In genomic region chr21:41403966-41404365, GRCh38 we compare ENCODE assay signal across 25 cellular contexts. TPM values are rescaled to one million over a fixed set of nuclear protein-coding genes. Genes with fewer than 3 reads are reported as not detected.
DNase-seq lines count a peak whose midpoint lies in the region; ATAC-seq, FAIRE-seq and TF ChIP-seq lines count a peak whose summit lies in the region.
"Had no signal": no experiment of that assay in that cellular context is flagged by ENCODE, and none has a peak within 500 bp of the region (broad histone marks: within the 10 kb centered on the region; RNA-seq: fewer than 3 reads in every experiment).

No MANE protein-coding gene starts in this region.

- no peak for FAIRE-seq in HepG2 (lab: Jason Lieb, UNC)
- FAIRE-seq: A204.1, GM12891, GM18507 had no signal

- no peak overlapping the region for H3K9ac ChIP-seq in HepG2 (ENCODE audit: insufficient read depth, low read depth, low read length)
- H3K9ac ChIP-seq: BLaER1 had no signal

- TF ChIP-seq CTCF in coronary artery (IDR thresholded peaks at IDR 0.05), result no peak
- TF ChIP-seq CTCF in nephron progenitor cell (IDR thresholded peaks at IDR 0.05), result no peak
- TF ChIP-seq CTCF in HepG2 (CRISPR knock-in tag; IDR thresholded peaks at IDR 0.05), result no peak

- intact Hi-C loops in HepG2 (cut with micrococcal nuclease; ENCODE audit: unreplicated experiment), result no loop called here

- no peak overlapping the region for H3K27ac Mint-ChIP-seq in activated CD8-positive, alpha-beta memory T cell treated with anti-CD3 and anti-CD28 coated beads, Interleukin-2, amount 10 ng/mL, durations not matched to agents 7 days and 5 days
- H3K27ac Mint-ChIP-seq in nephron progenitor cell, result peak overlapping the region; percentile 92
- H3K27ac Mint-ChIP-seq in stimulated activated effector memory CD8-positive, alpha-beta T cell treated with anti-CD3 and anti-CD28 coated beads, Interleukin-12 subunit alpha, Interleukin-12 subunit beta, amount 100 ng/mL, for 72 hours, result peak overlapping the region; percentile 60
- H3K27ac Mint-ChIP-seq: B cell; CD4-positive, alpha-beta T cell; GM23338 had no signal

- no peaks in the 10 kb centered on the region for H3K79me2 ChIP-seq in HepG2 (ENCODE audit: insufficient read depth, low read length)

- TF ChIP-seq EP300 in HepG2 (IDR thresholded peaks at IDR 0.05; ENCODE audit: low read depth in 2 of 2, low read length in 2 of 2) (no peak), HepG2 (CRISPR knock-in tag; IDR thresholded peaks at IDR 0.05; ENCODE audit: borderline replicate concordance) (no peak)

- no peak for ATAC-seq in activated CD8-positive, alpha-beta memory T cell treated with anti-CD3 and anti-CD28 coated beads, Interleukin-2, amount 10 ng/mL, durations not matched to agents 7 days and 5 days
- ATAC-seq in stimulated activated effector memory CD8-positive, alpha-beta T cell treated with anti-CD3 and anti-CD28 coated beads, Interleukin-12 subunit alpha, Interleukin-12 subunit beta, amount 100 ng/mL, for 72 hours, result no peak
- no peak for ATAC-seq in HepG2
- no peak for ATAC-seq in activated CD4-positive, CD25-positive, alpha-beta regulatory T cell treated with anti-CD3 and anti-CD28 coated beads, Interleukin-2, amount 50 U/mL, for 24 hours
- ATAC-seq: GM23338 had no signal

- no peak overlapping the region for H3K27ac ChIP-seq in coronary artery
- no peak overlapping the region for H3K27ac ChIP-seq in HepG2 (ENCODE audit: extremely low read length, insufficient read depth, low read length)
- H3K27ac ChIP-seq: 22Rv1, BLaER1 had no signal

- no peaks in the 10 kb centered on the region for H3K4me1 Mint-ChIP-seq in activated CD8-positive, alpha-beta memory T cell treated with anti-CD3 and anti-CD28 coated beads, Interleukin-2, amount 10 ng/mL, durations not matched to agents 7 days and 5 days
- peaks cover 28% of the 10 kb centered on the region for H3K4me1 Mint-ChIP-seq in nephron progenitor cell
- no peaks in the 10 kb centered on the region for H3K4me1 Mint-ChIP-seq in stimulated activated effector memory CD8-positive, alpha-beta T cell treated with anti-CD3 and anti-CD28 coated beads, Interleukin-12 subunit alpha, Interleukin-12 subunit beta, amount 100 ng/mL, for 72 hours
- H3K4me1 Mint-ChIP-seq: B cell; CD8-positive, alpha-beta memory T cell; GM23338 had no signal

- H3K4me2 ChIP-seq in HepG2 (ENCODE audit: low read depth, low read length), result no peak overlapping the region
- H3K4me2 ChIP-seq: BLaER1, GM23338 had no signal

- CTCF ChIA-PET in activated CD8-positive, alpha-beta memory T cell treated with anti-CD3 and anti-CD28 coated beads, Interleukin-2, amount 10 ng/mL, durations not matched to agents 7 days and 5 days (lab: Charles Lee), result interaction anchor here (0.6 kb wide), 1 partner anchor 208 kb away, joined by 3 read pairs; no protein-coding TSS in a partner anchor
- CTCF ChIA-PET in HepG2 (lab: Yijun Ruan, JAX; ENCODE audit: low intra/inter-chr PET ratio, low total read pairs), result no interaction called here

- peaks cover 5 to 23% of the 10 kb centered on the region in 2 experiments; a peak in 3 of 5 replicates for H3K36me3 ChIP-seq in HepG2 (replicated peaks in 1 of 2; ENCODE audit: control insufficient read depth in 1 of 2, insufficient read depth in 2 of 2, low read length in 2 of 2)

- no peak for TF ChIP-seq RAD21 in HepG2 (CRISPR knock-in tag; IDR thresholded peaks at IDR 0.05)

- H3K4me3 ChIP-seq in coronary artery (no peak overlapping the region), HepG2 (replicated peaks in 1 of 3; ENCODE audit: insufficient read depth in 1 of 3, low read depth in 2 of 3, low read length in 3 of 3) (no peak overlapping the region)
- H3K4me3 ChIP-seq: BLaER1, GM23338 had no signal

- no TSS peak for BruUV-seq in HepG2 (replicated peaks; lab: Mats Ljungman, UMichigan)

- H3K4me3 Mint-ChIP-seq in activated CD8-positive, alpha-beta memory T cell treated with anti-CD3 and anti-CD28 coated beads, Interleukin-2, amount 10 ng/mL, durations not matched to agents 7 days and 5 days, result no peak overlapping the region
- H3K4me3 Mint-ChIP-seq in nephron progenitor cell, result no peak overlapping the region
- H3K4me3 Mint-ChIP-seq in stimulated activated effector memory CD8-positive, alpha-beta T cell treated with anti-CD3 and anti-CD28 coated beads, Interleukin-12 subunit alpha, Interleukin-12 subunit beta, amount 100 ng/mL, for 72 hours, result no peak overlapping the region
- H3K4me3 Mint-ChIP-seq: B cell; CD14-positive monocyte; CD4-positive, alpha-beta T cell; CD8-positive, alpha-beta memory T cell; GM23338 had no signal

- TF ChIP-seq POLR2A in HepG2 (IDR thresholded peaks at IDR 0.05; ENCODE audit: insufficient read depth in 1 of 2, low read depth in 2 of 2, low read length in 2 of 2), result no peak

- no peaks in the 10 kb centered on the region for H4K20me1 ChIP-seq in HepG2 (ENCODE audit: insufficient read depth, low read length)
- H4K20me1 ChIP-seq: BLaER1 had no signal

- H3K4me1 ChIP-seq in HepG2 (ENCODE audit: insufficient read depth, low read length), result no peaks in the 10 kb centered on the region
- H3K4me1 ChIP-seq: BLaER1 had no signal

- H3K9me3 Mint-ChIP-seq in activated CD8-positive, alpha-beta memory T cell treated with anti-CD3 and anti-CD28 coated beads, Interleukin-2, amount 10 ng/mL, durations not matched to agents 7 days and 5 days (ENCODE audit: low read depth), result no peaks in the 10 kb centered on the region
- H3K9me3 Mint-ChIP-seq in nephron progenitor cell, result peaks cover 4% of the 10 kb centered on the region
- no peaks in the 10 kb centered on the region for H3K9me3 Mint-ChIP-seq in stimulated activated effector memory CD8-positive, alpha-beta T cell treated with anti-CD3 and anti-CD28 coated beads, Interleukin-12 subunit alpha, Interleukin-12 subunit beta, amount 100 ng/mL, for 72 hours
- H3K9me3 Mint-ChIP-seq: CD4-positive, alpha-beta T cell; CD8-positive, alpha-beta memory T cell; GM23338 had no signal

- WGBS in HepG2 (ENCODE audit: low lambda C conversion rate), result 96% methylated on average over 4 of the region's 10 CpGs

- H3K27me3 Mint-ChIP-seq in activated CD8-positive, alpha-beta memory T cell treated with anti-CD3 and anti-CD28 coated beads, Interleukin-2, amount 10 ng/mL, durations not matched to agents 7 days and 5 days, result no peaks in the 10 kb centered on the region
- H3K27me3 Mint-ChIP-seq in nephron progenitor cell (ENCODE audit: low read depth, poor library complexity), result peaks cover 21% of the 10 kb centered on the region
- H3K27me3 Mint-ChIP-seq: B cell; CD4-positive, alpha-beta T cell; CD8-positive, alpha-beta memory T cell had no signal

- POLR2A ChIA-PET in HepG2 (lab: Yijun Ruan, JAX), result no interaction called here

- no peaks in the 10 kb centered on the region for H3K27me3 ChIP-seq in HepG2 (ENCODE audit: control insufficient read depth in 1 of 2, insufficient read depth in 2 of 2, low read length in 2 of 2)
- H3K27me3 ChIP-seq: BLaER1 had no signal

- DNase-seq in activated CD8-positive, alpha-beta memory T cell treated with anti-CD3 and anti-CD28 coated beads for 24 hours, result peak; percentile 26
- DNase-seq in activated CD8-positive, alpha-beta memory T cell treated with anti-CD3 and anti-CD28 coated beads, Interleukin-2, amount 10 ng/mL, durations not matched to agents 7 days and 5 days, result no peak
- DNase-seq in coronary artery (ENCODE audit: low spot score) (peak; percentile 36), nephron progenitor cell (peak; percentile 14), C1 segment of cervical spinal cord (lab: John Stamatoyannopoulos, UW) (no peak), HepG2 (ENCODE audit: low spot score) (no peak)
- no peak for DNase-seq in stimulated activated effector memory CD8-positive, alpha-beta T cell treated with anti-CD3 and anti-CD28 coated beads, Interleukin-12 subunit alpha, Interleukin-12 subunit beta, amount 100 ng/mL, for 72 hours (ENCODE audit: low spot score in 2 of 2)
- DNase-seq: Calu3; CD4-positive, alpha-beta T cell; CD8-positive, alpha-beta memory T cell; COR-L47; DMS53; DMS79 treated with DMSO at 0.1 percent for 48 hours; GF-D8; HCEC 1CT had no signal

- peaks cover 78% of the 10 kb centered on the region for H3K36me3 Mint-ChIP-seq in activated CD8-positive, alpha-beta memory T cell treated with anti-CD3 and anti-CD28 coated beads, Interleukin-2, amount 10 ng/mL, durations not matched to agents 7 days and 5 days
- no peaks in the 10 kb centered on the region for H3K36me3 Mint-ChIP-seq in nephron progenitor cell (ENCODE audit: low read depth)
- H3K36me3 Mint-ChIP-seq in stimulated activated effector memory CD8-positive, alpha-beta T cell treated with anti-CD3 and anti-CD28 coated beads, Interleukin-12 subunit alpha, Interleukin-12 subunit beta, amount 100 ng/mL, for 72 hours, result peaks cover 46% of the 10 kb centered on the region

- H2AFZ ChIP-seq in HepG2 (ENCODE audit: low read length), result no peak overlapping the region
- H2AFZ ChIP-seq: GM23338 had no signal

- no peaks in the 10 kb centered on the region for H3K9me3 ChIP-seq in HepG2 (ENCODE audit: low read length)
- H3K9me3 ChIP-seq: BLaER1 had no signal

- in situ Hi-C loops in HepG2 (cut with HindIII; ENCODE audit: extremely low pct_ligation_motif_present, low pct_unique_long_range_greater_than_20kb), result no loop called here

RNA-seq across cellular contexts. Expression of gene MX1, which starts 22.1 kb away (rescaled TPM):
- total RNA-seq in activated CD8-positive, alpha-beta memory T cell treated with anti-CD3 and anti-CD28 coated beads, Interleukin-2, amount 10 ng/mL, durations not matched to agents 7 days and 5 days, result 100 to 1,000 TPM; 544 to 967 TPM
- total RNA-seq in HepG2 (2016; rRNA removed; fragmentation: Illumina TruSeq; extraction: Trizol), result 5.8 and 6.5 TPM in 2 replicates
- total RNA-seq in HepG2 (2016; cell fraction: cytosol; rRNA removed; fragmentation: Illumina TruSeq; extraction: Trizol; ENCODE audit: low read depth), result 0.91 and 1.5 TPM in 2 replicates
- 4.7 and 6.3 TPM in 2 replicates for total RNA-seq in HepG2 (2016; cell fraction: insoluble cytoplasmic fraction; rRNA removed; fragmentation: Illumina TruSeq; extraction: Trizol)
- 2.0 and 2.5 TPM in 2 replicates for total RNA-seq in HepG2 (2016; cell fraction: membrane; rRNA removed; fragmentation: Illumina TruSeq; extraction: Trizol)
- 5.1 and 6.0 TPM in 2 replicates for total RNA-seq in HepG2 (2016; cell fraction: nucleus; rRNA removed; fragmentation: Illumina TruSeq; extraction: Trizol)
- polyA plus RNA-seq in HepG2 (2011; rRNA removed), result 2.6 and 4.1 TPM in 2 replicates
- polyA plus RNA-seq in HepG2 (2011; cell fraction: cytosol; rRNA removed), result 1.9 and 3.3 TPM in 2 replicates
- polyA plus RNA-seq in HepG2 (2011; cell fraction: nucleus; rRNA removed), result 10.6 and 13.3 TPM in 2 replicates
- 3.1 and 3.2 TPM in 2 replicates for polyA plus RNA-seq in HepG2 (2012)
- 0.67 and 0.69 TPM in 2 replicates for polyA plus RNA-seq in HepG2 (2016; cell fraction: cytosol; fragmentation: Illumina TruSeq; extraction: Trizol; ENCODE audit: low read depth)
- 4.3 and 4.6 TPM in 2 replicates for polyA plus RNA-seq in HepG2 (2016; cell fraction: insoluble cytoplasmic fraction; fragmentation: Illumina TruSeq; extraction: Trizol; ENCODE audit: low read depth)
- 1.1 and 1.5 TPM in 2 replicates for polyA plus RNA-seq in HepG2 (2016; cell fraction: membrane; fragmentation: Illumina TruSeq; extraction: Trizol; ENCODE audit: low read depth)
- 6.6 and 7.4 TPM in 2 replicates for polyA plus RNA-seq in HepG2 (2016; cell fraction: nucleus; fragmentation: Illumina TruSeq; extraction: Trizol; ENCODE audit: insufficient read depth, low read depth)
- polyA minus RNA-seq in HepG2 (2011; rRNA and poly(A)+ RNA removed; ENCODE audit: low replicate concordance), result 6.7 and 7.0 TPM in 2 replicates
- polyA minus RNA-seq in HepG2 (2011; cell fraction: cytosol; rRNA and poly(A)+ RNA removed), result 2.9 and 4.3 TPM in 2 replicates
- 8.6 and 13.1 TPM in 2 replicates for polyA minus RNA-seq in HepG2 (2011; cell fraction: nucleus; rRNA and poly(A)+ RNA removed)
- total RNA-seq: G401 had no signal

RNA-seq across cellular contexts. Expression of gene MX2, which starts 42.1 kb away (rescaled TPM):
- 100 to 1,000 TPM in 1 of 2 experiments, 10 to 100 TPM in 1; 65.1 to 158 TPM for total RNA-seq in activated CD8-positive, alpha-beta memory T cell treated with anti-CD3 and anti-CD28 coated beads, Interleukin-2, amount 10 ng/mL, durations not matched to agents 7 days and 5 days
- total RNA-seq in HepG2 (2016; rRNA removed; fragmentation: Illumina TruSeq; extraction: Trizol), result 35.7 and 46.9 TPM in 2 replicates
- total RNA-seq in HepG2 (2016; cell fraction: cytosol; rRNA removed; fragmentation: Illumina TruSeq; extraction: Trizol; ENCODE audit: low read depth), result 13.1 and 13.9 TPM in 2 replicates
- 36.0 and 40.4 TPM in 2 replicates for total RNA-seq in HepG2 (2016; cell fraction: insoluble cytoplasmic fraction; rRNA removed; fragmentation: Illumina TruSeq; extraction: Trizol)
- 49.7 and 53.9 TPM in 2 replicates for total RNA-seq in HepG2 (2016; cell fraction: membrane; rRNA removed; fragmentation: Illumina TruSeq; extraction: Trizol)
- 22.1 and 28.5 TPM in 2 replicates for total RNA-seq in HepG2 (2016; cell fraction: nucleus; rRNA removed; fragmentation: Illumina TruSeq; extraction: Trizol)
- polyA plus RNA-seq in HepG2 (2011; rRNA removed), result 24.0 and 26.3 TPM in 2 replicates
- polyA plus RNA-seq in HepG2 (2011; cell fraction: cytosol; rRNA removed), result 19.7 and 23.1 TPM in 2 replicates
- 20.8 and 25.8 TPM in 2 replicates for polyA plus RNA-seq in HepG2 (2011; cell fraction: nucleus; rRNA removed)
- polyA plus RNA-seq in HepG2 (2012), result 21.5 and 22.7 TPM in 2 replicates
- polyA plus RNA-seq in HepG2 (2016; cell fraction: cytosol; fragmentation: Illumina TruSeq; extraction: Trizol; ENCODE audit: low read depth), result 15.4 and 17.8 TPM in 2 replicates
- 34.6 and 40.6 TPM in 2 replicates for polyA plus RNA-seq in HepG2 (2016; cell fraction: insoluble cytoplasmic fraction; fragmentation: Illumina TruSeq; extraction: Trizol; ENCODE audit: low read depth)
- 37.5 and 39.1 TPM in 2 replicates for polyA plus RNA-seq in HepG2 (2016; cell fraction: membrane; fragmentation: Illumina TruSeq; extraction: Trizol; ENCODE audit: low read depth)
- polyA plus RNA-seq in HepG2 (2016; cell fraction: nucleus; fragmentation: Illumina TruSeq; extraction: Trizol; ENCODE audit: insufficient read depth, low read depth), result 26.6 and 29.1 TPM in 2 replicates
- 0.21 and 25.1 TPM in 2 replicates for polyA minus RNA-seq in HepG2 (2011; rRNA and poly(A)+ RNA removed; ENCODE audit: low replicate concordance)
- polyA minus RNA-seq in HepG2 (2011; cell fraction: cytosol; rRNA and poly(A)+ RNA removed), result 15.5 and 16.9 TPM in 2 replicates
- 45.6 and 52.1 TPM in 2 replicates for polyA minus RNA-seq in HepG2 (2011; cell fraction: nucleus; rRNA and poly(A)+ RNA removed)
- total RNA-seq: G401 had no signal

Comparison
In these comparisons a context has a peak if more than half of its experiments do, and no peak if none do; other contexts are left out.
1. DNase-seq: peak in activated CD8-positive, alpha-beta memory T cell treated with anti-CD3 and anti-CD28 coated beads for 24 hours (single experiment), coronary artery (single experiment) and nephron progenitor cell (single experiment); none in activated CD8-positive, alpha-beta memory T cell treated with anti-CD3 and anti-CD28 coated beads, Interleukin-2, amount 10 ng/mL, durations not matched to agents 7 days and 5 days (single experiment), stimulated activated effector memory CD8-positive, alpha-beta T cell treated with anti-CD3 and anti-CD28 coated beads, Interleukin-12 subunit alpha, Interleukin-12 subunit beta, amount 100 ng/mL, for 72 hours (0 of 2), C1 segment of cervical spinal cord (0 of 14) and HepG2 (single experiment).
2. RNA of gene MX1, which starts 22.1 kb away (total RNA-seq): 544 to 967 TPM in activated CD8-positive, alpha-beta memory T cell treated with anti-CD3 and anti-CD28 coated beads, Interleukin-2, amount 10 ng/mL, durations not matched to agents 7 days and 5 days; 0.91 to 6.5 TPM in HepG2; every median in the first group is over 10 times any median in the second.